Comparison of ENCODE assay signal across 24 cellular contexts in genomic region chr4:13777341-13777740, GRCh38.
A peak's percentile ranks its signal among the peaks of the same experiment; 100 is the strongest.
DNase-seq lines count a peak whose midpoint lies in the region; ATAC-seq and TF ChIP-seq lines count a peak whose summit lies in the region.
"Had no signal": no experiment of that assay in that cellular context is flagged by ENCODE, and none has a peak within 500 bp of the region (broad histone marks: within the 10 kb centered on the region; RNA-seq: fewer than 3 reads in every experiment).

No MANE protein-coding gene starts in this region.

- peaks cover 2% of the 10 kb centered on the region for H3K36me3 Mint-ChIP-seq in neural crest cell (ENCODE audit: low read depth)
- H3K36me3 Mint-ChIP-seq: CD14-positive monocyte; CD8-positive, alpha-beta memory T cell had no signal

- no peaks in the 10 kb centered on the region for H3K9me3 ChIP-seq in adrenal gland (replicated peaks in 1 of 3)
- H3K9me3 ChIP-seq: BE2C had no signal

- no peak for TF ChIP-seq CTCF in astrocyte of the spinal cord (IDR thresholded peaks at IDR 0.05; ENCODE audit: low read depth, low read length)
- TF ChIP-seq CTCF in choroid plexus epithelial cell (conservative IDR thresholded peaks at IDR 0.05; ENCODE audit: low read depth, low read length), result no peak
- TF ChIP-seq CTCF in neural crest cell (conservative IDR thresholded peaks at IDR 0.05), result no peak
- no peak for TF ChIP-seq CTCF in adrenal gland (IDR thresholded peaks at IDR 0.05)

- peaks cover 14% of the 10 kb centered on the region for H3K9me3 Mint-ChIP-seq in neural crest cell

- 0 to 69% (median 48%) methylated on average over 1 of the region's 1 CpG for WGBS in adrenal gland, 4 donors

- no peak overlapping the region for H3K27ac ChIP-seq in adrenal gland
- H3K27ac ChIP-seq: A549; BLaER1 treated with 17β-estradiol and CSF1 and Interleukin-3, amounts not matched to agents 10 nM and 100 nM; GM23248 had no signal

- intact Hi-C loops in left cardiac atrium (cut with DNase I), result no loop called here
- intact Hi-C loops in adrenal gland (cut with DNase I), result no loop called here

- no peaks in the 10 kb centered on the region for H3K27me3 Mint-ChIP-seq in neural crest cell (ENCODE audit: low read depth)

- H3K4me3 Mint-ChIP-seq in neural crest cell, result no peak overlapping the region
- H3K4me3 Mint-ChIP-seq: CD14-positive monocyte; CD4-positive, alpha-beta T cell; CD8-positive, alpha-beta memory T cell; HFFc6 had no signal

- DNase-seq in HCEC 1CT (peak; percentile 7), astrocyte of the spinal cord (ENCODE audit: low read depth, low spot score) (peak; percentile 30), choroid plexus epithelial cell (ENCODE audit: low read depth) (peak; percentile 55), neural crest cell (ENCODE audit: low read depth, low spot score) (no peak), left cardiac atrium (no peak), adrenal gland (no peak), NCI-H1930 (lab: John Stamatoyannopoulos, UW) (no peak), NCI-H748 (lab: John Stamatoyannopoulos, UW; ENCODE audit: unreplicated experiment) (no peak)
- DNase-seq: 8988T; ACHN; AML-193; BE2C; CD4-positive, alpha-beta T cell; CD8-positive, alpha-beta memory T cell; DMS 273 treated with DMSO at 0.1 percent for 48 hours; DMS79; EL; GF-D8; GM23248; H7; HFFc6 had no signal

- no peak for ATAC-seq in left cardiac atrium
- ATAC-seq: A549 had no signal

- H3K4me1 Mint-ChIP-seq in neural crest cell, result peaks cover 4% of the 10 kb centered on the region
- H3K4me1 Mint-ChIP-seq: CD14-positive monocyte; CD8-positive, alpha-beta memory T cell had no signal

- no peaks in the 10 kb centered on the region for H3K36me3 ChIP-seq in adrenal gland (replicated peaks in 1 of 2)
- H3K36me3 ChIP-seq: BE2C; BLaER1 treated with 17β-estradiol and CSF1 and Interleukin-3, amounts not matched to agents 10 nM and 100 nM had no signal

- H3K27ac Mint-ChIP-seq in neural crest cell (ENCODE audit: unreplicated experiment), result peak overlapping the region; percentile 63
- H3K27ac Mint-ChIP-seq: CD14-positive monocyte; CD4-positive, alpha-beta T cell; CD8-positive, alpha-beta memory T cell; HFFc6 had no signal

- no peaks in the 10 kb centered on the region for H3K4me1 ChIP-seq in adrenal gland (replicated peaks in 1 of 2)
- H3K4me1 ChIP-seq: A549, BE2C had no signal

- no peaks in the 10 kb centered on the region for H3K27me3 ChIP-seq in adrenal gland
- H3K27me3 ChIP-seq: BE2C; BLaER1 treated with 17β-estradiol and CSF1 and Interleukin-3, amounts not matched to agents 10 nM and 100 nM had no signal

- in situ Hi-C loops in astrocyte of the spinal cord (cut with HindIII; ENCODE audit: low sequenced_read_pairs), result no loop called here

- TF ChIP-seq POLR2A in adrenal gland (IDR thresholded peaks at IDR 0.05), result no peak

- no peak overlapping the region for H3K4me3 ChIP-seq in astrocyte of the spinal cord (ENCODE audit: low read depth, low read length)
- H3K4me3 ChIP-seq in choroid plexus epithelial cell (ENCODE audit: low read depth, low read length), result no peak overlapping the region
- no peak overlapping the region for H3K4me3 ChIP-seq in adrenal gland
- H3K4me3 ChIP-seq: A549; BLaER1 treated with 17β-estradiol and CSF1 and Interleukin-3, amounts not matched to agents 10 nM and 100 nM; GM23248 had no signal

Comparison
In these comparisons a context has a peak if more than half of its experiments do, and no peak if none do; other contexts are left out.
1. DNase-seq: peak in HCEC 1CT (single experiment), astrocyte of the spinal cord (single experiment) and choroid plexus epithelial cell (single experiment); none in neural crest cell (single experiment), left cardiac atrium (single experiment), adrenal gland (0 of 7), NCI-H1930 (0 of 2) and NCI-H748 (single experiment).